In genomic region chr5:127192836-127193341, GRCh38 we compare ENCODE assay signal across 1 cellular context.
TF ChIP-seq lines count a peak whose summit lies in the region.

No MANE protein-coding gene starts in this region.

TF ChIP-seq in HepG2, 621 proteins besides CTCF, POLR2A, EP300 and RAD21 (continued from another document):
- no peak for TF ChIP-seq SKIL (CRISPR knock-in tag; IDR thresholded peaks at IDR 0.05; ENCODE audit: borderline replicate concordance)
- TF ChIP-seq MEIS2 (CRISPR knock-in tag; IDR thresholded peaks at IDR 0.05): no peak
- TF ChIP-seq SMARCC2 (IDR thresholded peaks at IDR 0.05): no peak
- no peak for TF ChIP-seq IKZF1 (IDR thresholded peaks at IDR 0.05)
- no peak for TF ChIP-seq ZNF83 (CRISPR knock-in tag; IDR thresholded peaks at IDR 0.05; ENCODE audit: borderline replicate concordance)
- TF ChIP-seq CC2D1A (CRISPR knock-in tag; IDR thresholded peaks at IDR 0.05): no peak
- TF ChIP-seq ZSCAN20 (CRISPR knock-in tag; IDR thresholded peaks at IDR 0.05; ENCODE audit: borderline replicate concordance): no peak
- TF ChIP-seq CSRNP2 (CRISPR knock-in tag; conservative IDR thresholded peaks at IDR 0.05; ENCODE audit: low read depth): no peak
- no peak for TF ChIP-seq MED1 (CRISPR knock-in tag; IDR thresholded peaks at IDR 0.05)
- TF ChIP-seq ZBTB39 (CRISPR knock-in tag; IDR thresholded peaks at IDR 0.05): no peak
- TF ChIP-seq ZNF646 (CRISPR knock-in tag; IDR thresholded peaks at IDR 0.05): no peak
- TF ChIP-seq SP1 (IDR thresholded peaks at IDR 0.05): no peak
- no peak for TF ChIP-seq SP1 (CRISPR knock-in tag; IDR thresholded peaks at IDR 0.05)
